Comparison of ENCODE assay signal across 1 cellular context in the genomic region with DNA sequence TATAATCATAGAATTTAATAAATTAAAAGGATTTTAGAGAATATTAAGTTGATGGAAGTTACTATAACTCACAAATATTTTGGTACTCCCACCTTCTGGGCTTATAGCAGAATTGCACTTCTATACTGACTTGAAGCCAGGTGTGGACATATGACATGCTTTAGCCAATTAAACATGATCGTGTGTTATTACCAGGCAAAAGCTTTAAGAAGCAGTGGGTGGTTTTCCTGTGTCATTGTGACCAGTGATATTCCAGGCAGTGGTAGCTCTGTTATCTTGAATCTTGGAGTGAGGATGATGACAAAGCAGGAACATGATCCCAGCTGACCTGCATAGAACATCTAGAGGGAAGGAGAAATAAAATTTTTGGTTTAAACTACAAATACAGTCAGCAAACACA.
TF ChIP-seq lines count a peak whose summit lies in the region.

No MANE protein-coding gene starts in this region.

TF ChIP-seq in K562, 482 proteins besides CTCF, POLR2A, EP300 and RAD21 (continued from another document and continues in another):
- TF ChIP-seq, protein P1, sequence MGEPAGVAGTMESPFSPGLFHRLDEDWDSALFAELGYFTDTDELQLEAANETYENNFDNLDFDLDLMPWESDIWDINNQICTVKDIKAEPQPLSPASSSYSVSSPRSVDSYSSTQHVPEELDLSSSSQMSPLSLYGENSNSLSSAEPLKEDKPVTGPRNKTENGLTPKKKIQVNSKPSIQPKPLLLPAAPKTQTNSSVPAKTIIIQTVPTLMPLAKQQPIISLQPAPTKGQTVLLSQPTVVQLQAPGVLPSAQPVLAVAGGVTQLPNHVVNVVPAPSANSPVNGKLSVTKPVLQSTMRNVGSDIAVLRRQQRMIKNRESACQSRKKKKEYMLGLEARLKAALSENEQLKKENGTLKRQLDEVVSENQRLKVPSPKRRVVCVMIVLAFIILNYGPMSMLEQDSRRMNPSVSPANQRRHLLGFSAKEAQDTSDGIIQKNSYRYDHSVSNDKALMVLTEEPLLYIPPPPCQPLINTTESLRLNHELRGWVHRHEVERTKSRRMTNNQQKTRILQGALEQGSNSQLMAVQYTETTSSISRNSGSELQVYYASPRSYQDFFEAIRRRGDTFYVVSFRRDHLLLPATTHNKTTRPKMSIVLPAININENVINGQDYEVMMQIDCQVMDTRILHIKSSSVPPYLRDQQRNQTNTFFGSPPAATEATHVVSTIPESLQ (CRISPR knock-in tag; IDR thresholded peaks at IDR 0.05), result no peak
- TF ChIP-seq, protein P2, sequence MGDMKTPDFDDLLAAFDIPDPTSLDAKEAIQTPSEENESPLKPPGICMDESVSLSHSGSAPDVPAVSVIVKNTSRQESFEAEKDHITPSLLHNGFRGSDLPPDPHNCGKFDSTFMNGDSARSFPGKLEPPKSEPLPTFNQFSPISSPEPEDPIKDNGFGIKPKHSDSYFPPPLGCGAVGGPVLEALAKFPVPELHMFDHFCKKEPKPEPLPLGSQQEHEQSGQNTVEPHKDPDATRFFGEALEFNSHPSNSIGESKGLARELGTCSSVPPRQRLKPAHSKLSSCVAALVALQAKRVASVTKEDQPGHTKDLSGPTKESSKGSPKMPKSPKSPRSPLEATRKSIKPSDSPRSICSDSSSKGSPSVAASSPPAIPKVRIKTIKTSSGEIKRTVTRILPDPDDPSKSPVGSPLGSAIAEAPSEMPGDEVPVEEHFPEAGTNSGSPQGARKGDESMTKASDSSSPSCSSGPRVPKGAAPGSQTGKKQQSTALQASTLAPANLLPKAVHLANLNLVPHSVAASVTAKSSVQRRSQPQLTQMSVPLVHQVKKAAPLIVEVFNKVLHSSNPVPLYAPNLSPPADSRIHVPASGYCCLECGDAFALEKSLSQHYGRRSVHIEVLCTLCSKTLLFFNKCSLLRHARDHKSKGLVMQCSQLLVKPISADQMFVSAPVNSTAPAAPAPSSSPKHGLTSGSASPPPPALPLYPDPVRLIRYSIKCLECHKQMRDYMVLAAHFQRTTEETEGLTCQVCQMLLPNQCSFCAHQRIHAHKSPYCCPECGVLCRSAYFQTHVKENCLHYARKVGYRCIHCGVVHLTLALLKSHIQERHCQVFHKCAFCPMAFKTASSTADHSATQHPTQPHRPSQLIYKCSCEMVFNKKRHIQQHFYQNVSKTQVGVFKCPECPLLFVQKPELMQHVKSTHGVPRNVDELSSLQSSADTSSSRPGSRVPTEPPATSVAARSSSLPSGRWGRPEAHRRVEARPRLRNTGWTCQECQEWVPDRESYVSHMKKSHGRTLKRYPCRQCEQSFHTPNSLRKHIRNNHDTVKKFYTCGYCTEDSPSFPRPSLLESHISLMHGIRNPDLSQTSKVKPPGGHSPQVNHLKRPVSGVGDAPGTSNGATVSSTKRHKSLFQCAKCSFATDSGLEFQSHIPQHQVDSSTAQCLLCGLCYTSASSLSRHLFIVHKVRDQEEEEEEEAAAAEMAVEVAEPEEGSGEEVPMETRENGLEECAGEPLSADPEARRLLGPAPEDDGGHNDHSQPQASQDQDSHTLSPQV (IDR thresholded peaks at IDR 0.05), result 0 out of 2 replicates have a peak, but pooled peaks have one; percentile 14
- no peak for TF ChIP-seq SNIP1 (IDR thresholded peaks at IDR 0.05; ENCODE audit: low read depth)
- TF ChIP-seq CCNT2 (IDR thresholded peaks at IDR 0.05; ENCODE audit: borderline replicate concordance, extremely low read depth, insufficient read length, low read depth, low read length), result peak; percentile 52
- TF ChIP-seq NFYB (IDR thresholded peaks at IDR 0.05; ENCODE audit: extremely low read depth, insufficient read length), result peak; percentile 30
- TF ChIP-seq ZNF143 (CRISPR knock-in tag; IDR thresholded peaks at IDR 0.05), result no peak
- no peak for TF ChIP-seq CBFA2T3 (IDR thresholded peaks at IDR 0.05)
- TF ChIP-seq ZNF707 (CRISPR knock-in tag; conservative IDR thresholded peaks at IDR 0.05), result no peak
- TF ChIP-seq, protein P3, sequence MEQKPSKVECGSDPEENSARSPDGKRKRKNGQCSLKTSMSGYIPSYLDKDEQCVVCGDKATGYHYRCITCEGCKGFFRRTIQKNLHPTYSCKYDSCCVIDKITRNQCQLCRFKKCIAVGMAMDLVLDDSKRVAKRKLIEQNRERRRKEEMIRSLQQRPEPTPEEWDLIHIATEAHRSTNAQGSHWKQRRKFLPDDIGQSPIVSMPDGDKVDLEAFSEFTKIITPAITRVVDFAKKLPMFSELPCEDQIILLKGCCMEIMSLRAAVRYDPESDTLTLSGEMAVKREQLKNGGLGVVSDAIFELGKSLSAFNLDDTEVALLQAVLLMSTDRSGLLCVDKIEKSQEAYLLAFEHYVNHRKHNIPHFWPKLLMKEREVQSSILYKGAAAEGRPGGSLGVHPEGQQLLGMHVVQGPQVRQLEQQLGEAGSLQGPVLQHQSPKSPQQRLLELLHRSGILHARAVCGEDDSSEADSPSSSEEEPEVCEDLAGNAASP (IDR thresholded peaks at IDR 0.05), result no peak
- no peak for TF ChIP-seq ZNF124 (CRISPR knock-in tag; IDR thresholded peaks at IDR 0.05)
- TF ChIP-seq ZZZ3 (IDR thresholded peaks at IDR 0.05), result no peak
- TF ChIP-seq, protein P4, sequence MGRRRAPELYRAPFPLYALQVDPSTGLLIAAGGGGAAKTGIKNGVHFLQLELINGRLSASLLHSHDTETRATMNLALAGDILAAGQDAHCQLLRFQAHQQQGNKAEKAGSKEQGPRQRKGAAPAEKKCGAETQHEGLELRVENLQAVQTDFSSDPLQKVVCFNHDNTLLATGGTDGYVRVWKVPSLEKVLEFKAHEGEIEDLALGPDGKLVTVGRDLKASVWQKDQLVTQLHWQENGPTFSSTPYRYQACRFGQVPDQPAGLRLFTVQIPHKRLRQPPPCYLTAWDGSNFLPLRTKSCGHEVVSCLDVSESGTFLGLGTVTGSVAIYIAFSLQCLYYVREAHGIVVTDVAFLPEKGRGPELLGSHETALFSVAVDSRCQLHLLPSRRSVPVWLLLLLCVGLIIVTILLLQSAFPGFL (CRISPR knock-in tag; IDR thresholded peaks at IDR 0.05), result no peak
- TF ChIP-seq, protein P5, sequence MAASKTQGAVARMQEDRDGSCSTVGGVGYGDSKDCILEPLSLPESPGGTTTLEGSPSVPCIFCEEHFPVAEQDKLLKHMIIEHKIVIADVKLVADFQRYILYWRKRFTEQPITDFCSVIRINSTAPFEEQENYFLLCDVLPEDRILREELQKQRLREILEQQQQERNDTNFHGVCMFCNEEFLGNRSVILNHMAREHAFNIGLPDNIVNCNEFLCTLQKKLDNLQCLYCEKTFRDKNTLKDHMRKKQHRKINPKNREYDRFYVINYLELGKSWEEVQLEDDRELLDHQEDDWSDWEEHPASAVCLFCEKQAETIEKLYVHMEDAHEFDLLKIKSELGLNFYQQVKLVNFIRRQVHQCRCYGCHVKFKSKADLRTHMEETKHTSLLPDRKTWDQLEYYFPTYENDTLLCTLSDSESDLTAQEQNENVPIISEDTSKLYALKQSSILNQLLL (CRISPR knock-in tag; IDR thresholded peaks at IDR 0.05; ENCODE audit: borderline replicate concordance), result no peak
- TF ChIP-seq STAT5A (IDR thresholded peaks at IDR 0.05; ENCODE audit: borderline replicate concordance, low read length), result no peak
- TF ChIP-seq RBM39 (optimal IDR thresholded peaks at IDR 0.05; ENCODE audit: low read depth, low read length), result no peak
- TF ChIP-seq OTX1 (CRISPR knock-in tag; IDR thresholded peaks at IDR 0.05), result no peak
- TF ChIP-seq, protein P6, sequence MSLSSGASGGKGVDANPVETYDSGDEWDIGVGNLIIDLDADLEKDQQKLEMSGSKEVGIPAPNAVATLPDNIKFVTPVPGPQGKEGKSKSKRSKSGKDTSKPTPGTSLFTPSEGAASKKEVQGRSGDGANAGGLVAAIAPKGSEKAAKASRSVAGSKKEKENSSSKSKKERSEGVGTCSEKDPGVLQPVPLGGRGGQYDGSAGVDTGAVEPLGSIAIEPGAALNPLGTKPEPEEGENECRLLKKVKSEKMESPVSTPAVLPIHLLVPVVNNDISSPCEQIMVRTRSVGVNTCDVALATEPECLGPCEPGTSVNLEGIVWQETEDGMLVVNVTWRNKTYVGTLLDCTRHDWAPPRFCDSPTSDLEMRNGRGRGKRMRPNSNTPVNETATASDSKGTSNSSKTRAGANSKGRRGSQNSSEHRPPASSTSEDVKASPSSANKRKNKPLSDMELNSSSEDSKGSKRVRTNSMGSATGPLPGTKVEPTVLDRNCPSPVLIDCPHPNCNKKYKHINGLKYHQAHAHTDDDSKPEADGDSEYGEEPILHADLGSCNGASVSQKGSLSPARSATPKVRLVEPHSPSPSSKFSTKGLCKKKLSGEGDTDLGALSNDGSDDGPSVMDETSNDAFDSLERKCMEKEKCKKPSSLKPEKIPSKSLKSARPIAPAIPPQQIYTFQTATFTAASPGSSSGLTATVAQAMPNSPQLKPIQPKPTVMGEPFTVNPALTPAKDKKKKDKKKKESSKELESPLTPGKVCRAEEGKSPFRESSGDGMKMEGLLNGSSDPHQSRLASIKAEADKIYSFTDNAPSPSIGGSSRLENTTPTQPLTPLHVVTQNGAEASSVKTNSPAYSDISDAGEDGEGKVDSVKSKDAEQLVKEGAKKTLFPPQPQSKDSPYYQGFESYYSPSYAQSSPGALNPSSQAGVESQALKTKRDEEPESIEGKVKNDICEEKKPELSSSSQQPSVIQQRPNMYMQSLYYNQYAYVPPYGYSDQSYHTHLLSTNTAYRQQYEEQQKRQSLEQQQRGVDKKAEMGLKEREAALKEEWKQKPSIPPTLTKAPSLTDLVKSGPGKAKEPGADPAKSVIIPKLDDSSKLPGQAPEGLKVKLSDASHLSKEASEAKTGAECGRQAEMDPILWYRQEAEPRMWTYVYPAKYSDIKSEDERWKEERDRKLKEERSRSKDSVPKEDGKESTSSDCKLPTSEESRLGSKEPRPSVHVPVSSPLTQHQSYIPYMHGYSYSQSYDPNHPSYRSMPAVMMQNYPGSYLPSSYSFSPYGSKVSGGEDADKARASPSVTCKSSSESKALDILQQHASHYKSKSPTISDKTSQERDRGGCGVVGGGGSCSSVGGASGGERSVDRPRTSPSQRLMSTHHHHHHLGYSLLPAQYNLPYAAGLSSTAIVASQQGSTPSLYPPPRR (CRISPR knock-in tag; IDR thresholded peaks at IDR 0.05; ENCODE audit: borderline replicate concordance), result no peak
- TF ChIP-seq SIN3A (IDR thresholded peaks at IDR 0.05; ENCODE audit: borderline replicate concordance in 2 of 2, control insufficient read depth in 1 of 2, low read depth in 2 of 2, low read length in 2 of 2), result no peak
- TF ChIP-seq ZNF134 (CRISPR knock-in tag; conservative IDR thresholded peaks at IDR 0.05), result no peak
- TF ChIP-seq, protein P7, sequence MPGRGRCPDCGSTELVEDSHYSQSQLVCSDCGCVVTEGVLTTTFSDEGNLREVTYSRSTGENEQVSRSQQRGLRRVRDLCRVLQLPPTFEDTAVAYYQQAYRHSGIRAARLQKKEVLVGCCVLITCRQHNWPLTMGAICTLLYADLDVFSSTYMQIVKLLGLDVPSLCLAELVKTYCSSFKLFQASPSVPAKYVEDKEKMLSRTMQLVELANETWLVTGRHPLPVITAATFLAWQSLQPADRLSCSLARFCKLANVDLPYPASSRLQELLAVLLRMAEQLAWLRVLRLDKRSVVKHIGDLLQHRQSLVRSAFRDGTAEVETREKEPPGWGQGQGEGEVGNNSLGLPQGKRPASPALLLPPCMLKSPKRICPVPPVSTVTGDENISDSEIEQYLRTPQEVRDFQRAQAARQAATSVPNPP (IDR thresholded peaks at IDR 0.05; ENCODE audit: borderline replicate concordance, insufficient read depth, insufficient read length), result no peak
- no peak for TF ChIP-seq XRCC3 (IDR thresholded peaks at IDR 0.05)
- peak; percentile 60 for TF ChIP-seq EGR1 (conservative IDR thresholded peaks at IDR 0.05)
- TF ChIP-seq, protein P8, sequence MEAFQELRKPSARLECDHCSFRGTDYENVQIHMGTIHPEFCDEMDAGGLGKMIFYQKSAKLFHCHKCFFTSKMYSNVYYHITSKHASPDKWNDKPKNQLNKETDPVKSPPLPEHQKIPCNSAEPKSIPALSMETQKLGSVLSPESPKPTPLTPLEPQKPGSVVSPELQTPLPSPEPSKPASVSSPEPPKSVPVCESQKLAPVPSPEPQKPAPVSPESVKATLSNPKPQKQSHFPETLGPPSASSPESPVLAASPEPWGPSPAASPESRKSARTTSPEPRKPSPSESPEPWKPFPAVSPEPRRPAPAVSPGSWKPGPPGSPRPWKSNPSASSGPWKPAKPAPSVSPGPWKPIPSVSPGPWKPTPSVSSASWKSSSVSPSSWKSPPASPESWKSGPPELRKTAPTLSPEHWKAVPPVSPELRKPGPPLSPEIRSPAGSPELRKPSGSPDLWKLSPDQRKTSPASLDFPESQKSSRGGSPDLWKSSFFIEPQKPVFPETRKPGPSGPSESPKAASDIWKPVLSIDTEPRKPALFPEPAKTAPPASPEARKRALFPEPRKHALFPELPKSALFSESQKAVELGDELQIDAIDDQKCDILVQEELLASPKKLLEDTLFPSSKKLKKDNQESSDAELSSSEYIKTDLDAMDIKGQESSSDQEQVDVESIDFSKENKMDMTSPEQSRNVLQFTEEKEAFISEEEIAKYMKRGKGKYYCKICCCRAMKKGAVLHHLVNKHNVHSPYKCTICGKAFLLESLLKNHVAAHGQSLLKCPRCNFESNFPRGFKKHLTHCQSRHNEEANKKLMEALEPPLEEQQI (IDR thresholded peaks at IDR 0.05), result 0 out of 2 replicates have a peak, but pooled peaks have one; percentile 66
- no peak for TF ChIP-seq PYGO2 (tag; IDR thresholded peaks at IDR 0.05)
- no peak for TF ChIP-seq NFXL1 (CRISPR knock-in tag; IDR thresholded peaks at IDR 0.05)
- TF ChIP-seq RBM17 (IDR thresholded peaks at IDR 0.05; ENCODE audit: borderline replicate concordance, low read depth, low read length), result no peak
- no peak for TF ChIP-seq RFX5 (IDR thresholded peaks at IDR 0.05; ENCODE audit: low read depth, low read length)
- TF ChIP-seq HDAC6 (IDR thresholded peaks at IDR 0.05; ENCODE audit: low read depth, low read length), result no peak
- TF ChIP-seq, protein P9, sequence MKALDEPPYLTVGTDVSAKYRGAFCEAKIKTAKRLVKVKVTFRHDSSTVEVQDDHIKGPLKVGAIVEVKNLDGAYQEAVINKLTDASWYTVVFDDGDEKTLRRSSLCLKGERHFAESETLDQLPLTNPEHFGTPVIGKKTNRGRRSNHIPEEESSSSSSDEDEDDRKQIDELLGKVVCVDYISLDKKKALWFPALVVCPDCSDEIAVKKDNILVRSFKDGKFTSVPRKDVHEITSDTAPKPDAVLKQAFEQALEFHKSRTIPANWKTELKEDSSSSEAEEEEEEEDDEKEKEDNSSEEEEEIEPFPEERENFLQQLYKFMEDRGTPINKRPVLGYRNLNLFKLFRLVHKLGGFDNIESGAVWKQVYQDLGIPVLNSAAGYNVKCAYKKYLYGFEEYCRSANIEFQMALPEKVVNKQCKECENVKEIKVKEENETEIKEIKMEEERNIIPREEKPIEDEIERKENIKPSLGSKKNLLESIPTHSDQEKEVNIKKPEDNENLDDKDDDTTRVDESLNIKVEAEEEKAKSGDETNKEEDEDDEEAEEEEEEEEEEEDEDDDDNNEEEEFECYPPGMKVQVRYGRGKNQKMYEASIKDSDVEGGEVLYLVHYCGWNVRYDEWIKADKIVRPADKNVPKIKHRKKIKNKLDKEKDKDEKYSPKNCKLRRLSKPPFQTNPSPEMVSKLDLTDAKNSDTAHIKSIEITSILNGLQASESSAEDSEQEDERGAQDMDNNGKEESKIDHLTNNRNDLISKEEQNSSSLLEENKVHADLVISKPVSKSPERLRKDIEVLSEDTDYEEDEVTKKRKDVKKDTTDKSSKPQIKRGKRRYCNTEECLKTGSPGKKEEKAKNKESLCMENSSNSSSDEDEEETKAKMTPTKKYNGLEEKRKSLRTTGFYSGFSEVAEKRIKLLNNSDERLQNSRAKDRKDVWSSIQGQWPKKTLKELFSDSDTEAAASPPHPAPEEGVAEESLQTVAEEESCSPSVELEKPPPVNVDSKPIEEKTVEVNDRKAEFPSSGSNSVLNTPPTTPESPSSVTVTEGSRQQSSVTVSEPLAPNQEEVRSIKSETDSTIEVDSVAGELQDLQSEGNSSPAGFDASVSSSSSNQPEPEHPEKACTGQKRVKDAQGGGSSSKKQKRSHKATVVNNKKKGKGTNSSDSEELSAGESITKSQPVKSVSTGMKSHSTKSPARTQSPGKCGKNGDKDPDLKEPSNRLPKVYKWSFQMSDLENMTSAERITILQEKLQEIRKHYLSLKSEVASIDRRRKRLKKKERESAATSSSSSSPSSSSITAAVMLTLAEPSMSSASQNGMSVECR (CRISPR knock-in tag; IDR thresholded peaks at IDR 0.05), result no peak
- no peak for TF ChIP-seq RUNX1 (IDR thresholded peaks at IDR 0.05; ENCODE audit: low read depth)
